Comparison of ENCODE assay signal across 8 cellular contexts in genomic region chr12:64759035-64759894, GRCh38. TPM values are rescaled to one million over a fixed set of nuclear protein-coding genes. Genes with fewer than 3 reads are reported as not detected.
DNase-seq lines count a peak whose midpoint lies in the region; ATAC-seq and TF ChIP-seq lines count a peak whose summit lies in the region.

TSS of gene GNS (minus strand) at chr12:64759406. CDS start at chr12:64759276, 130 bp downstream.

- ATAC-seq in GM19324 (IDR thresholded peaks at IDR 0.05; ENCODE audit: low FRiP score, unreplicated experiment): peak; percentile 93
- peak; percentile 79 for ATAC-seq in HG03520 (IDR thresholded peaks at IDR 0.05; ENCODE audit: unreplicated experiment)
- peak; percentile 97 for ATAC-seq in left lung

- peak within 1 kb of the TSS; percentile 91 to 93 for H3K27ac ChIP-seq in left lung

- H3K4me3 Mint-ChIP-seq in dendritic cell treated with granulocyte-macrophage colony-stimulating factor and Interleukin-4, amounts not matched to agents 40 ng/mL and 50 ng/mL, for 4 days: peak within 1 kb of the TSS; percentile 96

- H3K36me3 Mint-ChIP-seq in dendritic cell treated with granulocyte-macrophage colony-stimulating factor and Interleukin-4, amounts not matched to agents 40 ng/mL and 50 ng/mL, for 4 days (ENCODE audit: low read depth): peaks cover 44% of the 10 kb centered on the region

- DNase-seq in BJ (ENCODE audit: low read depth) (peak; percentile 69), NCI-H748 (lab: John Stamatoyannopoulos, UW; ENCODE audit: unreplicated experiment) (peak; percentile 93), left lung (peak; percentile 97 to 99)
- peak; percentile 94 for DNase-seq in activated CD4-positive, alpha-beta T cell treated with anti-CD3 and anti-CD28 coated beads, Interleukin-2, amount 50 U/mL, for 24 hours (ENCODE audit: low read depth in 1 of 2, low spot score in 1 of 2)
- DNase-seq in stimulated activated CD4-positive, alpha-beta T cell treated with anti-CD3 and anti-CD28 coated beads, Interleukin-2, amount 100 ng/mL, for 48 hours: peak; percentile 96 to 98

- H3K36me3 ChIP-seq in BJ (ENCODE audit: control insufficient read depth, insufficient read depth, low read length) (no peaks in the 10 kb centered on the region), left lung (no peaks in the 10 kb centered on the region)

- intact Hi-C loops in dendritic cell treated with granulocyte-macrophage colony-stimulating factor and Interleukin-4, amounts not matched to agents 40 ng/mL and 50 ng/mL, for 4 days (cut with micrococcal nuclease): loop anchor here (2.0 to 10.0 kb wide), 3 partner anchors 24 to 304 kb away; partner anchors contain the start of genes RASSF3 and TBK1
- intact Hi-C loops in left lung (cut with DNase I): no loop called here

- CTCF ChIA-PET in BJ (lab: Yijun Ruan, JAX): interaction anchor here (0.6 to 0.7 kb wide), 2 partner anchors 12 to 163 kb away, joined by 3 read pairs; no protein-coding TSS in a partner anchor

- peak within 1 kb of the TSS; percentile 88 for H3K27ac Mint-ChIP-seq in dendritic cell treated with granulocyte-macrophage colony-stimulating factor and Interleukin-4, amounts not matched to agents 40 ng/mL and 50 ng/mL, for 4 days

- peaks cover 52% of the 10 kb centered on the region for H3K4me1 Mint-ChIP-seq in dendritic cell treated with granulocyte-macrophage colony-stimulating factor and Interleukin-4, amounts not matched to agents 40 ng/mL and 50 ng/mL, for 4 days (ENCODE audit: low read depth)

- POLR2A ChIA-PET in BJ (lab: Charles Lee): no interaction called here

- TF ChIP-seq CTCF in BJ (IDR thresholded peaks at IDR 0.05; ENCODE audit: insufficient read depth, low read depth, low read length) (no peak), left lung (IDR thresholded peaks at IDR 0.05) (no peak)

- H3K9me3 Mint-ChIP-seq in dendritic cell treated with granulocyte-macrophage colony-stimulating factor and Interleukin-4, amounts not matched to agents 40 ng/mL and 50 ng/mL, for 4 days: no peaks in the 10 kb centered on the region

- no peaks in the 10 kb centered on the region for H3K9me3 ChIP-seq in left lung

- peaks cover 12 to 54% of the 10 kb centered on the region in 2 donors for H3K4me1 ChIP-seq in left lung

- no peaks in the 10 kb centered on the region for H3K27me3 Mint-ChIP-seq in dendritic cell treated with granulocyte-macrophage colony-stimulating factor and Interleukin-4, amounts not matched to agents 40 ng/mL and 50 ng/mL, for 4 days

- H3K4me3 ChIP-seq in BJ (ENCODE audit: low read depth, low read length) (peak within 1 kb of the TSS; percentile 98), left lung (peak within 1 kb of the TSS; percentile 87 to 95)

- H3K27me3 ChIP-seq in BJ (ENCODE audit: control insufficient read depth, insufficient read depth, low read length) (no peaks in the 10 kb centered on the region), left lung (no peaks in the 10 kb centered on the region)

RNA-seq across cellular contexts. Expression of gene GNS, which starts in this region (rescaled TPM):
- polyA plus RNA-seq in BJ (2011; rRNA removed): 100 and 134 TPM in 2 replicates
- 85.2 and 120 TPM in 2 replicates for polyA minus RNA-seq in BJ (2011; rRNA and poly(A)+ RNA removed)
- total RNA-seq in left lung: 100 to 1,000 TPM; 187 to 196 TPM

Comparison
In these comparisons a context has a peak if more than half of its experiments do, and no peak if none do; other contexts are left out.
1. Peak in every context shown above with its lines: DNase-seq, ATAC-seq, H3K4me3 ChIP-seq and H3K27ac ChIP-seq.